Comparison of ENCODE assay signal across 10 cellular contexts in genomic region chr6:140809694-140810101, GRCh38.
DNase-seq lines count a peak whose midpoint lies in the region; ATAC-seq and TF ChIP-seq lines count a peak whose summit lies in the region.
"Had no signal": no experiment of that assay in that cellular context is flagged by ENCODE, and none has a peak within 500 bp of the region (broad histone marks: within the 10 kb centered on the region; RNA-seq: fewer than 3 reads in every experiment).

No MANE protein-coding gene starts in this region.

- TF ChIP-seq CTCF in fibroblast of pulmonary artery (IDR thresholded peaks at IDR 0.05; ENCODE audit: low read length, missing control alignments) = no peak
- no peak for TF ChIP-seq CTCF in psoas muscle (IDR thresholded peaks at IDR 0.05)

- H3K27me3 ChIP-seq in psoas muscle (ENCODE audit: insufficient read depth in 3 of 3, low read length in 2 of 3) = no peaks in the 10 kb centered on the region

- no peaks in the 10 kb centered on the region for H3K4me1 ChIP-seq in psoas muscle

- WGBS in psoas muscle, 3 donors = 87 to 91% (median 87%) methylated on average over 3 of the region's 3 CpGs

- H3K4me3 ChIP-seq in fibroblast of pulmonary artery (replicated peaks; ENCODE audit: low read depth, low read length) (no peak overlapping the region), psoas muscle (no peak overlapping the region)

- no peaks in the 10 kb centered on the region for H3K36me3 ChIP-seq in psoas muscle (ENCODE audit: insufficient read depth in 1 of 2, low read depth in 1 of 2)

- DNase-seq in fibroblast of pulmonary artery (ENCODE audit: low read depth) (peak; percentile 8), psoas muscle (no peak), DMS 273 (lab: John Stamatoyannopoulos, UW; ENCODE audit: unreplicated experiment) (no peak), NCI-H2171 (lab: John Stamatoyannopoulos, UW) (no peak), DMS 273 treated with DMSO at 0.1 percent for 48 hours (lab: John Stamatoyannopoulos, UW) (no peak)
- DNase-seq: Karpas-422, left colon had no signal

- ATAC-seq in GM18868 (IDR thresholded peaks at IDR 0.05; ENCODE audit: unreplicated experiment) (peak; percentile 88), GM21737 (IDR thresholded peaks at IDR 0.05; ENCODE audit: unreplicated experiment) (peak; percentile 74), HG03521 (IDR thresholded peaks at IDR 0.05; ENCODE audit: unreplicated experiment) (peak; percentile 80), psoas muscle (no peak)
- ATAC-seq: left colon had no signal

- intact Hi-C loops in psoas muscle (cut with DNase I) = no loop called here

- no peaks in the 10 kb centered on the region for H3K9me3 ChIP-seq in psoas muscle

- no peak overlapping the region for H3K27ac ChIP-seq in psoas muscle

Comparison
In these comparisons a context has a peak if more than half of its experiments do, and no peak if none do; other contexts are left out.
1. ATAC-seq: peak in GM18868 (single experiment), GM21737 (single experiment) and HG03521 (single experiment); none in psoas muscle (0 of 4).